Comparison of ENCODE assay signal across 8 cellular contexts in genomic region chr3:175149675-175150074, GRCh38.
DNase-seq lines count a peak whose midpoint lies in the region; ATAC-seq and TF ChIP-seq lines count a peak whose summit lies in the region.

No MANE protein-coding gene starts in this region.

- peak; percentile 86 for ATAC-seq in HG02981 (IDR thresholded peaks at IDR 0.05; ENCODE audit: unreplicated experiment)
- ATAC-seq in HG02884 (IDR thresholded peaks at IDR 0.05; ENCODE audit: unreplicated experiment), result no peak

- peak overlapping the region; percentile 65 for H3K27ac ChIP-seq in epithelial cell of prostate

- in situ Hi-C loops in G401 (cut with HindIII; ENCODE audit: low sequenced_read_pairs), result no loop called here

- DNase-seq in G401 (ENCODE audit: low spot score) (peak; percentile 66), NCI-H2081 (lab: John Stamatoyannopoulos, UW) (peak; percentile 98 to 99), epithelial cell of prostate (ENCODE audit: low read depth, low spot score) (peak; percentile 52), NK-92 (lab: John Stamatoyannopoulos, UW; ENCODE audit: unreplicated experiment) (no peak), RKO (ENCODE audit: low spot score) (no peak), GM10266 (ENCODE audit: extremely low spot score) (no peak)

- no peak for TF ChIP-seq CTCF in GM10266 (IDR thresholded peaks at IDR 0.05; ENCODE audit: control insufficient read depth, insufficient read depth, low read depth, missing control alignments)

Comparison
In these comparisons a context has a peak if more than half of its experiments do, and no peak if none do; other contexts are left out.
1. DNase-seq: peak in G401 (single experiment), NCI-H2081 (2 of 2) and epithelial cell of prostate (single experiment); none in NK-92 (single experiment), RKO (single experiment) and GM10266 (single experiment).